Comparison of ENCODE assay signal across 17 cellular contexts in genomic region chr3:195177432-195178123, GRCh38.
DNase-seq lines count a peak whose midpoint lies in the region; ATAC-seq, FAIRE-seq and TF ChIP-seq lines count a peak whose summit lies in the region.
"Had no signal": no experiment of that assay in that cellular context is flagged by ENCODE, and none has a peak within 500 bp of the region (broad histone marks: within the 10 kb centered on the region; RNA-seq: fewer than 3 reads in every experiment).

No MANE protein-coding gene starts in this region.

- no peak overlapping the region for H3K4me2 ChIP-seq in HepG2 (ENCODE audit: low read depth, low read length)
- H3K4me2 ChIP-seq: KMS-11 had no signal

- no peak overlapping the region for H3K4me3 Mint-ChIP-seq in nephron
- H3K4me3 Mint-ChIP-seq: HFFc6 had no signal

- H3K27ac ChIP-seq in HepG2 (ENCODE audit: extremely low read length, insufficient read depth, low read length) (no peak overlapping the region), right lobe of liver (no peak overlapping the region), SJCRH30 (no peak overlapping the region)
- H3K27ac ChIP-seq: KMS-11 had no signal

- peaks cover 16% of the 10 kb centered on the region for H3K36me3 Mint-ChIP-seq in nephron (ENCODE audit: low read depth)

- POLR2A ChIA-PET in HepG2 (lab: Yijun Ruan, JAX): interaction anchor here (1.0 to 1.2 kb wide), 2 partner anchors 9 to 21 kb away, joined by 3 read pairs; no protein-coding TSS in a partner anchor

- CTCF ChIA-PET in HepG2 (lab: Yijun Ruan, JAX; ENCODE audit: low intra/inter-chr PET ratio, low total read pairs): no interaction called here

- BruUV-seq in HepG2 (replicated peaks; lab: Mats Ljungman, UMichigan): no TSS peak

- FAIRE-seq in HepG2 (lab: Jason Lieb, UNC): no peak
- FAIRE-seq: G401.6 had no signal

- no peak for ATAC-seq in HepG2
- ATAC-seq in right lobe of liver: no peak
- ATAC-seq: PC-3 had no signal

- H3K27me3 Mint-ChIP-seq in nephron (ENCODE audit: low read depth): no peaks in the 10 kb centered on the region

- 95% methylated on average over 6 of the region's 6 CpGs for WGBS in HepG2 (ENCODE audit: low lambda C conversion rate)
- WGBS in right lobe of liver (ENCODE audit: insufficient coverage, low coverage, low lambda C conversion rate, missing lambda C conversion rate): 78% methylated on average over 2 of the region's 6 CpGs

- no peak overlapping the region for H2AFZ ChIP-seq in HepG2 (ENCODE audit: low read length)

- no peaks in the 10 kb centered on the region for H3K9me3 Mint-ChIP-seq in nephron
- H3K9me3 Mint-ChIP-seq: HFFc6 had no signal

- intact Hi-C loops in HepG2 (cut with micrococcal nuclease; ENCODE audit: unreplicated experiment) (loop anchor here (1.0 kb wide), 1 partner anchor 11 kb away; no protein-coding TSS in a partner anchor), right lobe of liver (cut with DNase I) (no loop called here)

- H3K36me3 ChIP-seq in HepG2 (replicated peaks in 1 of 2; ENCODE audit: control insufficient read depth in 1 of 2, insufficient read depth in 2 of 2, low read length in 2 of 2) (peaks cover 0 to 4% of the 10 kb centered on the region in 2 experiments; a peak in 1 of 5 replicates), right lobe of liver (no peaks in the 10 kb centered on the region), adipocyte (ENCODE audit: control insufficient read depth, insufficient read depth, low read length, severe bottlenecking) (peaks cover 4% of the 10 kb centered on the region), H7 (replicated peaks; ENCODE audit: control insufficient read depth, insufficient read depth, low read length) (0 out of 2 replicates have a peak, but pooled peaks cover 2% of the 10 kb centered on the region), SJCRH30 (no peaks in the 10 kb centered on the region)

- no peak for TF ChIP-seq RAD21 in HepG2 (CRISPR knock-in tag; IDR thresholded peaks at IDR 0.05)

- H3K79me2 ChIP-seq in HepG2 (ENCODE audit: insufficient read depth, low read length): no peaks in the 10 kb centered on the region

- TF ChIP-seq EP300 in HepG2 (IDR thresholded peaks at IDR 0.05; ENCODE audit: low read depth in 2 of 2, low read length in 2 of 2) (no peak), HepG2 (CRISPR knock-in tag; IDR thresholded peaks at IDR 0.05; ENCODE audit: borderline replicate concordance) (no peak)

- TF ChIP-seq CTCF in HepG2 (CRISPR knock-in tag; IDR thresholded peaks at IDR 0.05) (no peak), right lobe of liver (IDR thresholded peaks at IDR 0.05) (no peak), nephron (IDR thresholded peaks at IDR 0.05; ENCODE audit: unreplicated experiment in 3 of 3) (no peak)

- DNase-seq in HepG2 (ENCODE audit: low spot score) (no peak), right lobe of liver (no peak), adipocyte (ENCODE audit: low read depth) (no peak), H7 (no peak), NCI-H526 treated with DMSO at 0.1 percent for 48 hours (lab: John Stamatoyannopoulos, UW) (no peak), SJCRH30 (no peak)
- DNase-seq: HFFc6, NCI-H1417 treated with DMSO at 0.1 percent for 48 hours, NCI-H187 treated with DMSO at 0.1 percent for 48 hours, NCI-H2227 treated with DMSO at 0.1 percent for 48 hours, NCI-H524, PC-3, RPMI8226, SIG-M5 had no signal

- no peak overlapping the region for H3K9ac ChIP-seq in HepG2 (ENCODE audit: insufficient read depth, low read depth, low read length)
- no peak overlapping the region for H3K9ac ChIP-seq in adipocyte (ENCODE audit: low read length)
- H3K9ac ChIP-seq: KMS-11 had no signal

- no peaks in the 10 kb centered on the region for H3K9me3 ChIP-seq in HepG2 (ENCODE audit: low read length)
- no peaks in the 10 kb centered on the region for H3K9me3 ChIP-seq in right lobe of liver
- H3K9me3 ChIP-seq in adipocyte (ENCODE audit: control insufficient read depth, low read length): no peaks in the 10 kb centered on the region
- H3K9me3 ChIP-seq in SJCRH30 (replicated peaks): no peaks in the 10 kb centered on the region

- H4K20me1 ChIP-seq in HepG2 (ENCODE audit: insufficient read depth, low read length): no peaks in the 10 kb centered on the region

- in situ Hi-C loops in HepG2 (cut with HindIII; ENCODE audit: extremely low pct_ligation_motif_present, low pct_unique_long_range_greater_than_20kb): no loop called here

- H3K4me1 Mint-ChIP-seq in nephron: peaks cover 63% of the 10 kb centered on the region

- peak overlapping the region in 2 of 3 experiments; percentile 97 to 99 for H3K27ac Mint-ChIP-seq in nephron
- H3K27ac Mint-ChIP-seq: HFFc6 had no signal

- H3K4me1 ChIP-seq in HepG2 (ENCODE audit: insufficient read depth, low read length) (peaks cover 43% of the 10 kb centered on the region), right lobe of liver (no peaks in the 10 kb centered on the region), adipocyte (ENCODE audit: control insufficient read depth, insufficient read depth, low read length) (peaks cover 19% of the 10 kb centered on the region), SJCRH30 (no peaks in the 10 kb centered on the region)

- no peak for TF ChIP-seq POLR2A in HepG2 (IDR thresholded peaks at IDR 0.05; ENCODE audit: insufficient read depth in 1 of 2, low read depth in 2 of 2, low read length in 2 of 2)
- TF ChIP-seq POLR2A in right lobe of liver (IDR thresholded peaks at IDR 0.05): no peak

- H3K4me3 ChIP-seq in HepG2 (replicated peaks in 1 of 3; ENCODE audit: insufficient read depth in 1 of 3, low read depth in 2 of 3, low read length in 3 of 3): no peak overlapping the region
- no peak overlapping the region for H3K4me3 ChIP-seq in right lobe of liver
- peak overlapping the region; percentile 2 for H3K4me3 ChIP-seq in adipocyte (ENCODE audit: low read length)
- no peak overlapping the region for H3K4me3 ChIP-seq in H7 (ENCODE audit: insufficient read depth, low read depth, low read length)
- H3K4me3 ChIP-seq in SJCRH30: no peak overlapping the region

- H3K27me3 ChIP-seq in HepG2 (ENCODE audit: control insufficient read depth in 1 of 2, insufficient read depth in 2 of 2, low read length in 2 of 2) (no peaks in the 10 kb centered on the region), right lobe of liver (no peaks in the 10 kb centered on the region), adipocyte (replicated peaks; ENCODE audit: control insufficient read depth, insufficient read depth, low read length) (no peaks in the 10 kb centered on the region), H7 (ENCODE audit: control insufficient read depth, insufficient read depth, low read length) (no peaks in the 10 kb centered on the region), SJCRH30 (no peaks in the 10 kb centered on the region)

TF ChIP-seq in HepG2, 621 proteins besides CTCF, POLR2A, EP300 and RAD21:
- TF ChIP-seq SIN3B (IDR thresholded peaks at IDR 0.05; ENCODE audit: low read length) (no peak), FOSL2 (CRISPR knock-in tag; IDR thresholded peaks at IDR 0.05) (no peak), ZNF121 (CRISPR knock-in tag; IDR thresholded peaks at IDR 0.05) (peak; percentile 52; the same call in 1 of the 2 replicates), ZNF792 (CRISPR knock-in tag; IDR thresholded peaks at IDR 0.05) (no peak)
